8 cellular contexts compared by ENCODE assay signal in genomic region chr19:47228168-47228936, GRCh38. TPM values are rescaled to one million over a fixed set of nuclear protein-coding genes. Genes with fewer than 3 reads are reported as not detected.
DNase-seq lines count a peak whose midpoint lies in the region; ATAC-seq and TF ChIP-seq lines count a peak whose summit lies in the region.

No MANE protein-coding gene starts in this region.

- peak; percentile 38 for TF ChIP-seq POLR2A in GM19193 (IDR thresholded peaks at IDR 0.05; ENCODE audit: extremely low read depth, insufficient read depth, insufficient read length)

- no peaks in the 10 kb centered on the region for H3K27me3 ChIP-seq in RWPE2 (ENCODE audit: insufficient read depth, poor library complexity, severe bottlenecking)

- ATAC-seq in RWPE2 (ENCODE audit: low read depth) (peak; percentile 35), GM21619 (IDR thresholded peaks at IDR 0.05; ENCODE audit: unreplicated experiment) (no peak)
- ATAC-seq in stimulated activated naive CD8-positive, alpha-beta T cell treated with anti-CD3 and anti-CD28 coated beads, Interleukin-15, Interleukin-2, amounts not matched to agents 100 U/mL and 50 U/mL, for 24 hours, result no peak

- H3K9me3 ChIP-seq in RWPE2 (ENCODE audit: severe bottlenecking), result no peaks in the 10 kb centered on the region

- H3K4me1 ChIP-seq in RWPE2 (ENCODE audit: insufficient read depth, poor library complexity, severe bottlenecking), result peaks cover 18% of the 10 kb centered on the region

- DNase-seq in A172 (ENCODE audit: low spot score) (peak; percentile 31), RWPE2 (ENCODE audit: low spot score) (no peak), astrocyte of the hippocampus (ENCODE audit: low read depth, low spot score) (peak; percentile 59), islet precursor cell (peak; percentile 85), globus pallidus (ENCODE audit: low spot score) (no peak)
- DNase-seq in stimulated activated naive CD8-positive, alpha-beta T cell treated with anti-CD3 and anti-CD28 coated beads, Interleukin-15, Interleukin-2, amounts not matched to agents 100 U/mL and 50 U/mL, for 24 hours, result peak; percentile 56

- TF ChIP-seq CTCF in RWPE2 (IDR thresholded peaks at IDR 0.05; ENCODE audit: poor library complexity, severe bottlenecking), result no peak

- peak overlapping the region; percentile 93 for H3K27ac ChIP-seq in RWPE2 (ENCODE audit: poor library complexity, severe bottlenecking)

- H3K36me3 ChIP-seq in RWPE2 (ENCODE audit: low read depth), result peaks cover 9% of the 10 kb centered on the region

- peak overlapping the region; percentile 50 for H3K4me3 ChIP-seq in RWPE2 (ENCODE audit: severe bottlenecking)

RNA-seq across cellular contexts. Expression of gene BBC3, which starts 2.6 kb away (rescaled TPM):
- 5.7 and 7.6 TPM in 2 replicates for total RNA-seq in A172 (2014; rRNA removed; shearing (Covaris generic))

RNA-seq across cellular contexts. Expression of gene CCDC9, which starts 28.0 kb away (rescaled TPM):
- total RNA-seq in A172 (2014; rRNA removed; shearing (Covaris generic)), result 2.6 and 3.7 TPM in 2 replicates

RNA-seq across cellular contexts. Expression of gene INAFM1, which starts 46.3 kb away (rescaled TPM):
- 0.19 and 0.41 TPM in 2 replicates for total RNA-seq in A172 (2014; rRNA removed; shearing (Covaris generic))

Comparison
In these comparisons a context has a peak if more than half of its experiments do, and no peak if none do; other contexts are left out.
1. DNase-seq: peak in A172 (single experiment), astrocyte of the hippocampus (single experiment), islet precursor cell (single experiment) and stimulated activated naive CD8-positive, alpha-beta T cell treated with anti-CD3 and anti-CD28 coated beads, Interleukin-15, Interleukin-2, amounts not matched to agents 100 U/mL and 50 U/mL, for 24 hours (single experiment); none in RWPE2 (single experiment) and globus pallidus (single experiment).